In the genomic region with DNA sequence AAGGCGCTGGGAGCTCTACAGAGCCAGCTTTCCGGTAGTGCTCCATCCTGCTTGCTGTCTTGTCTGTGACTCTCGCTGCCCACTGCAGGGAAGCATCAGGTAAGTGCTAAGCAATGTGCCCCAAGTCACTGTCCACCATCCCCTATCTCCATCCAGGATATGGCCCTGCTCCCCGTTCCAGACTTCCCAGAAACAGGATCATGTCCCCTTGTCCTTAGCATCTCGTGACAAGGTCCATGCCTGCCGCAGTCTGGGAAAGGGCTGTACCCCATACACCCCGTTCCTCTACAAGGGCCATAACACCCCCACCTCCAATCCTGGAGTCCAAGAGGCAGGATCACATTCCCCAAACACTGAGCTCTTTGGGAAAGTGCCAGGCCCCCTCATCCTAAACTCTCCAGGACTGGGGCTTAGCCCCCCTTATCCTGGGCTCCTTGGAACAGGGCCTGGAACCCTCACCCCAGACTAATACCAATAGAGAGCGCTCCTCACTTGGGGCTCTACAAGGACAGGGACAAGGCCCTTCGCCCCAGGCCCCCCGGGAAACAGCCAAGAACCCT, we compare ENCODE assay signal across 6 cellular contexts. TPM values are rescaled to one million over a fixed set of nuclear protein-coding genes. Genes with fewer than 3 reads are reported as not detected.
DNase-seq lines count a peak whose midpoint lies in the region; ATAC-seq, FAIRE-seq and TF ChIP-seq lines count a peak whose summit lies in the region.

No MANE protein-coding gene starts in this region.

- H3K36me3 ChIP-seq in pancreas = no peaks in the 10 kb centered on the region

- no peaks in the 10 kb centered on the region for H3K9me3 Mint-ChIP-seq in chondrocyte (ENCODE audit: low read depth)

- no peaks in the 10 kb centered on the region for H3K9me3 ChIP-seq in pancreas

- 52 to 56% methylated on average over 10 of the region's 10 CpGs for WGBS in pancreas, 2 donors

- intact Hi-C loops in pancreas (cut with DNase I) = no loop called here

- H3K27me3 Mint-ChIP-seq in chondrocyte (ENCODE audit: low read depth) = no peaks in the 10 kb centered on the region

- peak overlapping the region; percentile 75 for H3K4me3 Mint-ChIP-seq in chondrocyte (ENCODE audit: unreplicated experiment)

- DNase-seq in activated T-cell treated with anti-CD3 and anti-CD28 coated beads, Interleukin-2, amount 50 U/mL, for 1 hour = peak; percentile 38
- no peak for DNase-seq in activated T-cell treated with anti-CD3 and anti-CD28 coated beads for 4 hours
- no peak for DNase-seq in chondrocyte (ENCODE audit: low spot score)
- peak in 3 of 6 donors; percentile 23 to 61 (median 40) for DNase-seq in pancreas
- DNase-seq in NCI-H446 (lab: John Stamatoyannopoulos, UW) = no peak
- no peak for DNase-seq in stimulated activated CD4-positive, alpha-beta T cell treated with anti-CD3 and anti-CD28 coated beads, Interleukin-12 subunit alpha, Interleukin-12 subunit beta, amount 100 ng/mL, for 4 hours

- peak overlapping the region; percentile 51 to 77 (median 68) for H3K27ac ChIP-seq in pancreas

- TF ChIP-seq CTCF in chondrocyte (IDR thresholded peaks at IDR 0.05) (no peak), pancreas (IDR thresholded peaks at IDR 0.05) (no peak)

- H3K27me3 ChIP-seq in pancreas = no peaks in the 10 kb centered on the region

- ATAC-seq in pancreas = peak in 3 of 4 donors; percentile 5 to 28 (median 20)

- peak overlapping the region; percentile 48 to 71 (median 58) for H3K4me3 ChIP-seq in pancreas

- no peak for FAIRE-seq in pancreas (lab: Jason Lieb, UNC)

- H3K4me1 ChIP-seq in pancreas = peaks cover 0 to 6% (median 4%) of the 10 kb centered on the region in 3 donors

- H3K4me1 Mint-ChIP-seq in chondrocyte (ENCODE audit: low read depth) = peaks cover 19% of the 10 kb centered on the region

- H3K27ac Mint-ChIP-seq in chondrocyte (ENCODE audit: unreplicated experiment) = peak overlapping the region; percentile 58

- peaks cover 2% of the 10 kb centered on the region for H3K36me3 Mint-ChIP-seq in chondrocyte (ENCODE audit: low read depth)

RNA-seq across cellular contexts. Expression of gene RPP25L, which starts 0.6 kb away (rescaled TPM):
- 10.6 to 11.0 TPM (median 10.9 TPM) in 3 replicates for total RNA-seq in chondrocyte
- 10 to 100 TPM in 2 of 6 donors, 1 to 10 TPM in 4; 7.6 to 16.1 (median 10.0) TPM for total RNA-seq in pancreas
- 10 to 100 TPM; 17.1 to 19.8 TPM for polyA plus RNA-seq in pancreas

RNA-seq across cellular contexts. Expression of gene DCTN3, which starts 9.0 kb away (rescaled TPM):
- total RNA-seq in chondrocyte (79.5 to 105 TPM (median 79.5 TPM) in 3 replicates), pancreas (10 to 100 TPM; 31.5 to 50.7 (median 38.6) TPM)
- polyA plus RNA-seq in pancreas = 10 to 100 TPM; 37.4 to 84.3 TPM

RNA-seq across cellular contexts. Expression of gene ARID3C, which starts 17.5 kb away (rescaled TPM):
- total RNA-seq in chondrocyte (0.20 TPM in 1 of 3 replicates, not detected in the others), pancreas (not detected)
- polyA plus RNA-seq in pancreas = not detected

RNA-seq across cellular contexts. Expression of gene CNTFR, which starts 21.8 kb away (rescaled TPM):
- total RNA-seq in chondrocyte (0.12 TPM in 1 of 3 replicates, not detected in the others), pancreas (1 to 10 TPM in 2 of 6 donors, under 1 TPM in 3, not detected in 1; 0.12 to 2.6 (median 0.31) TPM)
- polyA plus RNA-seq in pancreas = 1 to 10 TPM in 1 of 2 donors, under 1 TPM in 1; 0.87 to 2.5 TPM

RNA-seq across cellular contexts. Expression of gene SIGMAR1, which starts 26.3 kb away (rescaled TPM):
- 71.6 to 84.9 TPM (median 76.7 TPM) in 3 replicates for total RNA-seq in chondrocyte
- 10 to 100 TPM; 20.4 to 27.2 (median 22.9) TPM for total RNA-seq in pancreas
- polyA plus RNA-seq in pancreas = 10 to 100 TPM; 18.3 to 23.0 TPM
